In the genomic region with DNA sequence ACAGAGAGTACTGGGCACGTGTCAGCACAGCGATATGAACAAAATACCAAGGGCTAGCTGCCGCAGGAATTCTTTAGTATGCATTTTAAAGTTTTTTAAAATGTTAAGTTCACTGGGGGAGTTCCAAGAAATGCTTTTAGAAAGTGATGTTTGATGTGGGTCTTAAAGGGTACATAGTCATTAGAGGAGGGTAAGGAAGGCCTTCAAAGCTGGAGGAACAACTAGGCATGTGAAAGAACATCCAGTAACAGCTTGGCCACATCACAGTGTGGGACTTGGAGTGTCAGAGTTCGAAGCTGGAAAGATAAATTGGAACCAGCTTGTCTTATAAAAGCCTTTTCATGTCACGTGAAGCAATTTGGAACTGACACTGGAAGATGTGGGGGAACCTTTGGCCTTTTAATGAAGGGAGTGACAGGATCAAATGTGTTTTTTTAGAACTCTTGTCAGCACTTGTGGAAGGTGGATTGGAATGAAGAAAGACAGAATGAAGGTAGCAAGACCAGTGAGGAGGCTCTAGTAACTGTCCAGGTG, we compare ENCODE assay signal across 22 cellular contexts. TPM values are rescaled to one million over a fixed set of nuclear protein-coding genes. Genes with fewer than 3 reads are reported as not detected.
DNase-seq lines count a peak whose midpoint lies in the region; ATAC-seq, FAIRE-seq and TF ChIP-seq lines count a peak whose summit lies in the region.
"Had no signal": no experiment of that assay in that cellular context is flagged by ENCODE, and none has a peak within 500 bp of the region (broad histone marks: within the 10 kb centered on the region; RNA-seq: fewer than 3 reads in every experiment).

No MANE protein-coding gene starts in this region.

- H3K9me3 Mint-ChIP-seq in activated naive CD4-positive, alpha-beta T cell treated with anti-CD3 and anti-CD28 coated beads, Interleukin-2, amount 50 U/mL, for 24 hours, result no peaks in the 10 kb centered on the region
- H3K9me3 Mint-ChIP-seq in memory B cell, result no peaks in the 10 kb centered on the region
- H3K9me3 Mint-ChIP-seq: activated T-helper 2 cell treated with anti-CD3 and anti-CD28 coated beads, Interferon-gamma antibody, Interleukin-2, Interleukin-4, amounts not matched to agents 10 μg/mL and 5 μg/mL and 100 μg/mL, durations not matched to agents 14 hours and 24 hours and 36 hours; dendritic cell treated with granulocyte-macrophage colony-stimulating factor and Interleukin-4, amounts not matched to agents 40 ng/mL and 50 ng/mL, for 4 days; stimulated activated memory B cell treated with anti-CD40 and anti-IgM and Interleukin-4, amounts not matched to agents 10 μg/mL and 1 μg/mL and 100 μg/mL, for 72 hours had no signal

- peak; percentile 7 for FAIRE-seq in bronchial epithelial cell (lab: Jason Lieb, UNC)
- FAIRE-seq: A549, H1, islet of Langerhans had no signal

- TF ChIP-seq CTCF in bronchial epithelial cell (IDR thresholded peaks at IDR 0.05; ENCODE audit: insufficient read depth, low read length, severe bottlenecking) (no peak), GM20000 (IDR thresholded peaks at IDR 0.05; ENCODE audit: extremely low read depth, missing control alignments) (no peak)

- no peaks in the 10 kb centered on the region for H3K9me3 ChIP-seq in SJCRH30 (replicated peaks)
- H3K9me3 ChIP-seq: A549, BLaER1, transverse colon had no signal

- H3K36me3 ChIP-seq in bronchial epithelial cell (ENCODE audit: control insufficient read depth, insufficient read depth, low read length) (peaks cover 11% of the 10 kb centered on the region), SJCRH30 (peaks cover 11% of the 10 kb centered on the region)

- no peak for ATAC-seq in memory B cell (ENCODE audit: low read depth)
- ATAC-seq: A549; activated CD4-positive, CD25-positive, alpha-beta regulatory T cell treated with anti-CD3 and anti-CD28 coated beads, Interleukin-2, amount 50 U/mL, for 24 hours; stimulated activated memory B cell treated with anti-CD40 and anti-IgM and Interleukin-4, amounts not matched to agents 10 μg/mL and 1 μg/mL and 100 μg/mL, for 72 hours had no signal

- H3K36me3 Mint-ChIP-seq in activated naive CD4-positive, alpha-beta T cell treated with anti-CD3 and anti-CD28 coated beads, Interleukin-2, amount 50 U/mL, for 24 hours, result peaks cover 13% of the 10 kb centered on the region
- peaks cover 35% of the 10 kb centered on the region for H3K36me3 Mint-ChIP-seq in memory B cell

- 0 out of 2 replicates have a peak, but pooled peaks cover 4% of the 10 kb centered on the region for H3K4me1 ChIP-seq in SJCRH30
- H3K4me1 ChIP-seq: A549 had no signal

- no peak for DNase-seq in activated naive CD4-positive, alpha-beta T cell (lab: John Stamatoyannopoulos, UW)
- DNase-seq in bronchial epithelial cell (ENCODE audit: low read depth) (no peak), memory B cell (ENCODE audit: low spot score in 2 of 2) (no peak), GM20000 (ENCODE audit: low spot score) (no peak), AG08395 (ENCODE audit: low spot score) (no peak), SJCRH30 (no peak)
- DNase-seq in activated CD8-positive, alpha-beta memory T cell treated with anti-CD3 and anti-CD28 coated beads, Interleukin-2, amount 50 U/mL, for 48 hours, result no peak
- DNase-seq: foreskin melanocyte, NCI-H1105, NCI-H2029 treated with DMSO at 0.1 percent for 48 hours, OCI-M1, transverse colon had no signal

- no peaks in the 10 kb centered on the region for H3K27me3 ChIP-seq in bronchial epithelial cell (ENCODE audit: control insufficient read depth, insufficient read depth, low read length)
- no peaks in the 10 kb centered on the region for H3K27me3 ChIP-seq in SJCRH30
- H3K27me3 ChIP-seq: BLaER1, transverse colon had no signal

- H3K4me3 Mint-ChIP-seq in activated naive CD4-positive, alpha-beta T cell treated with anti-CD3 and anti-CD28 coated beads, Interleukin-2, amount 50 U/mL, for 24 hours, result no peak overlapping the region
- H3K4me3 Mint-ChIP-seq in memory B cell, result no peak overlapping the region
- H3K4me3 Mint-ChIP-seq: dendritic cell treated with granulocyte-macrophage colony-stimulating factor and Interleukin-4, amounts not matched to agents 40 ng/mL and 50 ng/mL, for 4 days; stimulated activated memory B cell treated with anti-CD40 and anti-IgM and Interleukin-4, amounts not matched to agents 10 μg/mL and 1 μg/mL and 100 μg/mL, for 72 hours had no signal

- H3K27ac Mint-ChIP-seq in activated naive CD4-positive, alpha-beta T cell treated with anti-CD3 and anti-CD28 coated beads, Interleukin-2, amount 50 U/mL, for 24 hours, result peak overlapping the region; percentile 79
- H3K27ac Mint-ChIP-seq in memory B cell, result peak overlapping the region; percentile 53
- H3K27ac Mint-ChIP-seq: activated T-helper 2 cell treated with anti-CD3 and anti-CD28 coated beads, Interferon-gamma antibody, Interleukin-2, Interleukin-4, amounts not matched to agents 10 μg/mL and 5 μg/mL and 100 μg/mL, durations not matched to agents 14 hours and 24 hours and 36 hours; dendritic cell treated with granulocyte-macrophage colony-stimulating factor and Interleukin-4, amounts not matched to agents 40 ng/mL and 50 ng/mL, for 4 days; stimulated activated memory B cell treated with anti-CD40 and anti-IgM and Interleukin-4, amounts not matched to agents 10 μg/mL and 1 μg/mL and 100 μg/mL, for 72 hours had no signal

- H3K4me3 ChIP-seq in bronchial epithelial cell (ENCODE audit: low read depth, low read length), result no peak overlapping the region
- H3K4me3 ChIP-seq in SJCRH30, result no peak overlapping the region
- H3K4me3 ChIP-seq: A549, BLaER1, lung, transverse colon had no signal

- H3K4me1 Mint-ChIP-seq in activated naive CD4-positive, alpha-beta T cell treated with anti-CD3 and anti-CD28 coated beads, Interleukin-2, amount 50 U/mL, for 24 hours, result peaks cover 88% of the 10 kb centered on the region
- H3K4me1 Mint-ChIP-seq in memory B cell, result peaks cover 32% of the 10 kb centered on the region

- no peaks in the 10 kb centered on the region for H3K27me3 Mint-ChIP-seq in activated naive CD4-positive, alpha-beta T cell treated with anti-CD3 and anti-CD28 coated beads, Interleukin-2, amount 50 U/mL, for 24 hours
- H3K27me3 Mint-ChIP-seq in memory B cell, result no peaks in the 10 kb centered on the region
- H3K27me3 Mint-ChIP-seq: dendritic cell treated with granulocyte-macrophage colony-stimulating factor and Interleukin-4, amounts not matched to agents 40 ng/mL and 50 ng/mL, for 4 days; stimulated activated memory B cell treated with anti-CD40 and anti-IgM and Interleukin-4, amounts not matched to agents 10 μg/mL and 1 μg/mL and 100 μg/mL, for 72 hours had no signal

- no peak overlapping the region for H3K27ac ChIP-seq in SJCRH30
- H3K27ac ChIP-seq: A549, BLaER1, transverse colon had no signal

RNA-seq across cellular contexts. Expression of gene WDR20, which starts 57.7 kb away (rescaled TPM):
- 18.9 and 20.0 TPM in 2 replicates for total RNA-seq in bronchial epithelial cell
- total RNA-seq in SJCRH30 (2014; rRNA removed; shearing (Covaris generic)), result 22.0 and 23.2 TPM in 2 replicates
